25 cellular contexts compared by ENCODE assay signal in genomic region chr21:37422382-37422781, GRCh38. TPM values are rescaled to one million over a fixed set of nuclear protein-coding genes. Genes with fewer than 3 reads are reported as not detected.
A peak's percentile ranks its signal among the peaks of the same experiment; 100 is the strongest.
DNase-seq lines count a peak whose midpoint lies in the region; ATAC-seq, FAIRE-seq and TF ChIP-seq lines count a peak whose summit lies in the region.
"Had no signal": no experiment of that assay in that cellular context is flagged by ENCODE, and none has a peak within 500 bp of the region (broad histone marks: within the 10 kb centered on the region; RNA-seq: fewer than 3 reads in every experiment).

No MANE protein-coding gene starts in this region.

- peaks cover 42% of the 10 kb centered on the region for H3K4me1 ChIP-seq in lower lobe of right lung

- H3K4me1 Mint-ChIP-seq in activated T-cell treated with anti-CD3 and anti-CD28 coated beads, Interleukin-2, amount 50 U/mL, for 72 hours (ENCODE audit: low read depth), result peaks cover 60% of the 10 kb centered on the region
- peaks cover 58% of the 10 kb centered on the region for H3K4me1 Mint-ChIP-seq in activated T-cell treated with anti-CD3 and anti-CD28 coated beads, Interleukin-2, amount 50 U/mL, for 4 hours (ENCODE audit: low read depth)
- peaks cover 68% of the 10 kb centered on the region for H3K4me1 Mint-ChIP-seq in activated naive CD8-positive, alpha-beta T cell treated with anti-CD3 and anti-CD28 coated beads, Interleukin-2, amount 50 U/mL, for 24 hours
- peaks cover 52% of the 10 kb centered on the region for H3K4me1 Mint-ChIP-seq in neural crest cell

- H3K9me3 ChIP-seq in lower lobe of right lung, result no peaks in the 10 kb centered on the region
- H3K9me3 ChIP-seq: BE2C, SJSA1 had no signal

- H3K27ac Mint-ChIP-seq in activated T-cell treated with anti-CD3 and anti-CD28 coated beads, Interleukin-2, amount 50 U/mL, for 72 hours, result peak overlapping the region; percentile 14
- no peak overlapping the region for H3K27ac Mint-ChIP-seq in activated naive CD8-positive, alpha-beta T cell treated with anti-CD3 and anti-CD28 coated beads, Interleukin-2, amount 50 U/mL, for 24 hours
- peak overlapping the region; percentile 43 for H3K27ac Mint-ChIP-seq in neural crest cell (ENCODE audit: unreplicated experiment)

- intact Hi-C loops in lower lobe of right lung (cut with DNase I), result no loop called here

- H3K36me3 ChIP-seq in lower lobe of right lung (peaks cover 18% of the 10 kb centered on the region), H7 (replicated peaks; ENCODE audit: control insufficient read depth, insufficient read depth, low read length) (peaks cover 3% of the 10 kb centered on the region; the same call in 1 of the 2 replicates)

- peak; percentile 21 for FAIRE-seq in GM19239 (lab: Jason Lieb, UNC)
- FAIRE-seq: D721Med, H1 had no signal

- TF ChIP-seq CTCF in neural crest cell (conservative IDR thresholded peaks at IDR 0.05) (no peak), lower lobe of right lung (IDR thresholded peaks at IDR 0.05) (no peak)

- H3K4me3 ChIP-seq in lower lobe of right lung, result no peak overlapping the region
- no peak overlapping the region for H3K4me3 ChIP-seq in H7 (ENCODE audit: insufficient read depth, low read depth, low read length)
- H3K4me3 ChIP-seq: PC-9, SJSA1 had no signal

- H3K27me3 ChIP-seq in lower lobe of right lung (ENCODE audit: low read depth) (no peaks in the 10 kb centered on the region), H7 (ENCODE audit: control insufficient read depth, insufficient read depth, low read length) (no peaks in the 10 kb centered on the region)
- H3K27me3 ChIP-seq: BE2C, SJSA1 had no signal

- no peak for ATAC-seq in activated T-cell treated with anti-CD3 and anti-CD28 coated beads, Interleukin-2, amount 50 U/mL, for 72 hours (replicated peaks in 1 of 2)
- ATAC-seq in activated T-cell treated with anti-CD3 and anti-CD28 coated beads, Interleukin-2, amount 50 U/mL, for 4 hours, result no peak
- peak; percentile 69 for ATAC-seq in activated naive CD8-positive, alpha-beta T cell treated with anti-CD3 and anti-CD28 coated beads, Interleukin-2, amount 50 U/mL, for 24 hours
- no peak for ATAC-seq in lower lobe of right lung
- ATAC-seq: Right ventricle myocardium inferior had no signal

- peaks cover 6 to 25% of the 10 kb centered on the region in 2 donors for H3K36me3 Mint-ChIP-seq in activated T-cell treated with anti-CD3 and anti-CD28 coated beads, Interleukin-2, amount 50 U/mL, for 72 hours (ENCODE audit: insufficient read depth in 2 of 2)
- H3K36me3 Mint-ChIP-seq in activated T-cell treated with anti-CD3 and anti-CD28 coated beads, Interleukin-2, amount 50 U/mL, for 4 hours (ENCODE audit: insufficient read depth), result peaks cover 30% of the 10 kb centered on the region
- H3K36me3 Mint-ChIP-seq in activated naive CD8-positive, alpha-beta T cell treated with anti-CD3 and anti-CD28 coated beads, Interleukin-2, amount 50 U/mL, for 24 hours (ENCODE audit: low read depth), result peaks cover 37% of the 10 kb centered on the region
- H3K36me3 Mint-ChIP-seq in neural crest cell (ENCODE audit: low read depth), result peaks cover 17% of the 10 kb centered on the region

- peaks cover 0 to 2% of the 10 kb centered on the region in 2 donors for H3K9me3 Mint-ChIP-seq in activated T-cell treated with anti-CD3 and anti-CD28 coated beads, Interleukin-2, amount 50 U/mL, for 72 hours
- no peaks in the 10 kb centered on the region for H3K9me3 Mint-ChIP-seq in activated T-cell treated with anti-CD3 and anti-CD28 coated beads, Interleukin-2, amount 50 U/mL, for 4 hours
- H3K9me3 Mint-ChIP-seq in activated naive CD8-positive, alpha-beta T cell treated with anti-CD3 and anti-CD28 coated beads, Interleukin-2, amount 50 U/mL, for 24 hours, result peaks cover 7% of the 10 kb centered on the region
- no peaks in the 10 kb centered on the region for H3K9me3 Mint-ChIP-seq in neural crest cell
- H3K9me3 Mint-ChIP-seq: IgD-negative memory B cell had no signal

- DNase-seq in activated T-cell treated with anti-CD3 and anti-CD28 coated beads, Interleukin-2, amount 50 U/mL, for 72 hours, result no peak
- DNase-seq in activated T-cell treated with anti-CD3 and anti-CD28 coated beads, Interleukin-2, amount 50 U/mL, for 4 hours, result no peak
- DNase-seq in GM19239 (ENCODE audit: insufficient read length, low spot score) (no peak), neural crest cell (ENCODE audit: low read depth, low spot score) (no peak), lower lobe of right lung (no peak), H7 (no peak)
- no peak for DNase-seq in activated naive CD8-positive, alpha-beta T cell treated with anti-CD3 and anti-CD28 coated beads, Interleukin-2, amount 50 U/mL, for 24 hours
- DNase-seq: 8988T, ACHN, BE2C, DMS53, NCI-H1048, NCI-H1417, NCI-H1694, NCI-H2029 treated with DMSO at 0.1 percent for 48 hours, NCI-H2227 treated with DMSO at 0.1 percent for 48 hours, NCI-H526 treated with DMSO at 0.1 percent for 48 hours, PC-9 had no signal

- H3K27me3 Mint-ChIP-seq in activated T-cell treated with anti-CD3 and anti-CD28 coated beads, Interleukin-2, amount 50 U/mL, for 72 hours (ENCODE audit: low read depth), result no peaks in the 10 kb centered on the region
- no peaks in the 10 kb centered on the region for H3K27me3 Mint-ChIP-seq in activated T-cell treated with anti-CD3 and anti-CD28 coated beads, Interleukin-2, amount 50 U/mL, for 4 hours (ENCODE audit: low read depth)
- no peaks in the 10 kb centered on the region for H3K27me3 Mint-ChIP-seq in activated naive CD8-positive, alpha-beta T cell treated with anti-CD3 and anti-CD28 coated beads, Interleukin-2, amount 50 U/mL, for 24 hours
- H3K27me3 Mint-ChIP-seq in neural crest cell (ENCODE audit: low read depth), result no peaks in the 10 kb centered on the region
- H3K27me3 Mint-ChIP-seq: IgD-negative memory B cell had no signal

- no peak overlapping the region for H3K4me3 Mint-ChIP-seq in activated T-cell treated with anti-CD3 and anti-CD28 coated beads, Interleukin-2, amount 50 U/mL, for 72 hours
- no peak overlapping the region for H3K4me3 Mint-ChIP-seq in activated T-cell treated with anti-CD3 and anti-CD28 coated beads, Interleukin-2, amount 50 U/mL, for 4 hours
- no peak overlapping the region for H3K4me3 Mint-ChIP-seq in activated naive CD8-positive, alpha-beta T cell treated with anti-CD3 and anti-CD28 coated beads, Interleukin-2, amount 50 U/mL, for 24 hours
- no peak overlapping the region for H3K4me3 Mint-ChIP-seq in neural crest cell
- H3K4me3 Mint-ChIP-seq: IgD-negative memory B cell had no signal

- no peak overlapping the region for H3K27ac ChIP-seq in lower lobe of right lung
- H3K27ac ChIP-seq: HL-60, KMS-11, PC-9, SJSA1 had no signal

RNA-seq across cellular contexts. Expression of gene DYRK1A, which starts 55.8 kb away (rescaled TPM):
- total RNA-seq in activated T-cell treated with anti-CD3 and anti-CD28 coated beads, Interleukin-2, amount 50 U/mL, for 72 hours, result 10 to 100 TPM; 82.9 to 85.0 TPM
- total RNA-seq in activated T-cell treated with anti-CD3 and anti-CD28 coated beads, Interleukin-2, amount 50 U/mL, for 4 hours, result 10 to 100 TPM; 53.8 to 60.1 (median 56.1) TPM
- total RNA-seq in neural crest cell (73.5 and 77.0 TPM in 2 replicates), lower lobe of right lung (67.7 TPM)
- total RNA-seq in H7 (2014; rRNA removed; shearing (Covaris generic)), result 52.5 and 71.8 TPM in 2 replicates
